In the genomic region with DNA sequence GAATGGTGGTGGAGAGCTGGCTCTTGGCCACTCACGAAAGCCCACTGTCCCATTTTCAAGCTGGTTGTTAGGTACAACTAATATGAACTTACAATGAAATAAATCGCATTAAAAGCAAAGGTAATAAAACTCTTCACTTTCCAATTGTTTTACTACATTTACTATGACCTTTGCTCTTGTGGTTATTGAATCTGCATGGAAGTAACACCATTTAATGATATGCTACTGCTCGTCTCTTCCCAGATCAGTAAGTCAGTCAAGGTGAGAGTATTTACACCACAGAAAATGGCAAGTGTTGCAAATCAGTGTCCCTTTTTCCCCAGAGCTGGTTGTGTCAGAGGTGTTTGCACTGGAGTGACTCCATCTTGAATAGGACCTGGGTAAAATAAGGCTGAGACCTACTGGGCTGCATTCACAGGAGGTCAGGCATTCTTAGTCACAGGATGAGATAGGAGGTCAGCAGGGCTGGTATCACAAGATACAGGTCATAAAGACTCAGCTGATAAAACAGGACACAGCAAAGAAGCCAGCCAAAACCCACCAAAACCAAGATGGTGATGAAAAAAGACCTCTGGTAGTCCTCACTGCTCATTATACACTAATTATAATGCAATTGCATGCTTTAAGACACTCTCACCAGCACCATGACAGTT, we compare ENCODE assay signal across 2 cellular contexts.
TF ChIP-seq lines count a peak whose summit lies in the region.

No MANE protein-coding gene starts in this region.

TF ChIP-seq in GM12891, 5 proteins besides CTCF, POLR2A, EP300 and RAD21:
- TF ChIP-seq POLR2AphosphoS5 (IDR thresholded peaks at IDR 0.05; ENCODE audit: low read depth, low read length): no peak
- no peak for TF ChIP-seq TAF1 (IDR thresholded peaks at IDR 0.05; ENCODE audit: low read depth, low read length)
- no peak for TF ChIP-seq SPI1 (IDR thresholded peaks at IDR 0.05; ENCODE audit: low read depth, low read length)
- TF ChIP-seq PAX5 (IDR thresholded peaks at IDR 0.05; ENCODE audit: insufficient read depth, low read length, severe bottlenecking): no peak
- TF ChIP-seq POU2F2 (IDR thresholded peaks at IDR 0.05; ENCODE audit: low read depth, low read length): no peak

TF ChIP-seq in K562, 482 proteins besides CTCF, POLR2A, EP300 and RAD21:
- TF ChIP-seq NBN (IDR thresholded peaks at IDR 0.05; ENCODE audit: low read depth) (no peak), NR4A1 (CRISPR knock-in tag; IDR thresholded peaks at IDR 0.05) (no peak), NR4A1 (tag; IDR thresholded peaks at IDR 0.05) (0 out of 2 replicates have a peak, but pooled peaks have one; percentile 47), TCF7L2 (IDR thresholded peaks at IDR 0.05; ENCODE audit: low read depth, low read length) (no peak)
